ENCODE assay signal across 19 cellular contexts in genomic region chr14:34676516-34677211, GRCh38. TPM values are rescaled to one million over a fixed set of nuclear protein-coding genes. Genes with fewer than 3 reads are reported as not detected.
DNase-seq lines count a peak whose midpoint lies in the region; ATAC-seq and TF ChIP-seq lines count a peak whose summit lies in the region.
"Had no signal": no experiment of that assay in that cellular context is flagged by ENCODE, and none has a peak within 500 bp of the region (broad histone marks: within the 10 kb centered on the region; RNA-seq: fewer than 3 reads in every experiment).

No MANE protein-coding gene starts in this region.

- peaks cover 2% of the 10 kb centered on the region; the same call in 1 of the 2 replicates for H3K4me1 ChIP-seq in IMR-90 (ENCODE audit: control insufficient read depth, insufficient read depth, low read length)
- H3K4me1 ChIP-seq: breast epithelium had no signal

- dilution Hi-C loops in IMR-90 (cut with HindIII; ENCODE audit: low sequenced_read_pairs, unreplicated experiment), result no loop called here

- H2AFZ ChIP-seq in IMR-90 (replicated peaks; ENCODE audit: low read length, poor library complexity), result no peak overlapping the region
- H2AFZ ChIP-seq: PC-9 had no signal

- no peak overlapping the region for H2BK15ac ChIP-seq in IMR-90 (ENCODE audit: low read depth, low read length)

- H3K4ac ChIP-seq in IMR-90 (ENCODE audit: low read depth, low read length), result no peak overlapping the region

- H3K9me3 Mint-ChIP-seq in nephron, result no peaks in the 10 kb centered on the region
- H3K9me3 Mint-ChIP-seq: activated CD4-positive, alpha-beta memory T cell treated with anti-CD3 and anti-CD28 coated beads, Interleukin-2, amount 10 ng/mL, durations not matched to agents 7 days and 5 days; activated T-cell treated with anti-CD3 and anti-CD28 coated beads, Interleukin-2, amount 50 U/mL, for 72 hours; HFFc6 had no signal

- no peak overlapping the region for H2BK20ac ChIP-seq in IMR-90 (ENCODE audit: low read depth, low read length)

- H2BK5ac ChIP-seq in IMR-90 (ENCODE audit: low read depth, low read length, poor library complexity, severe bottlenecking), result no peak overlapping the region

- no peak for TF ChIP-seq RAD21 in IMR-90 (IDR thresholded peaks at IDR 0.05; ENCODE audit: low read length)

- POLR2A ChIA-PET in IMR-90 (lab: Charles Lee; ENCODE audit: unreplicated experiment), result no interaction called here

- no peak for TF ChIP-seq POLR2A in IMR-90 (IDR thresholded peaks at IDR 0.05; ENCODE audit: low read depth, low read length)

- H3K56ac ChIP-seq in IMR-90 (ENCODE audit: extremely low read depth, insufficient read depth, low read length), result no peak overlapping the region

- H3K27me3 Mint-ChIP-seq in nephron (ENCODE audit: low read depth), result no peaks in the 10 kb centered on the region
- H3K27me3 Mint-ChIP-seq: activated CD4-positive, alpha-beta memory T cell treated with anti-CD3 and anti-CD28 coated beads, Interleukin-2, amount 10 ng/mL, durations not matched to agents 7 days and 5 days; activated naive CD8-positive, alpha-beta T cell had no signal

- ATAC-seq in IMR-90 (ENCODE audit: low read depth), result no peak
- ATAC-seq in GM19463 (IDR thresholded peaks at IDR 0.05; ENCODE audit: unreplicated experiment), result no peak
- no peak for ATAC-seq in Right ventricle myocardium inferior
- ATAC-seq: activated T-cell treated with anti-CD3 and anti-CD28 coated beads, Interleukin-2, amount 50 U/mL, for 72 hours; right cardiac atrium had no signal

- no TSS peak for BruUV-seq in IMR-90 (replicated peaks; lab: Mats Ljungman, UMichigan)

- H4K91ac ChIP-seq in IMR-90 (ENCODE audit: insufficient read depth, low read depth, low read length), result no peak overlapping the region

- CTCF ChIA-PET in IMR-90 (lab: Yijun Ruan, JAX), result no interaction called here

- H3K4me1 Mint-ChIP-seq in nephron, result peaks cover 31% of the 10 kb centered on the region

- no peaks in the 10 kb centered on the region for H3K36me3 ChIP-seq in IMR-90 (ENCODE audit: control insufficient read depth, insufficient read depth, low read length)
- H3K36me3 ChIP-seq: breast epithelium, stomach had no signal

- H3K27me3 ChIP-seq in IMR-90 (ENCODE audit: control insufficient read depth, insufficient read depth, low read length), result no peaks in the 10 kb centered on the region
- H3K27me3 ChIP-seq: breast epithelium, stomach had no signal

- no peak overlapping the region; the same call in 1 of the 2 replicates for H2AK5ac ChIP-seq in IMR-90 (ENCODE audit: low read depth, low read length)

- peak overlapping the region in 1 of 2 experiments; percentile 22; a peak in 1 of 4 replicates for H4K8ac ChIP-seq in IMR-90 (ENCODE audit: low read depth in 2 of 2, low read length in 2 of 2)

- peak overlapping the region; percentile 40 to 67 (median 44) for H3K27ac Mint-ChIP-seq in nephron
- H3K27ac Mint-ChIP-seq: activated CD4-positive, alpha-beta memory T cell treated with anti-CD3 and anti-CD28 coated beads, Interleukin-2, amount 10 ng/mL, durations not matched to agents 7 days and 5 days; activated naive CD8-positive, alpha-beta T cell; activated T-cell treated with anti-CD3 and anti-CD28 coated beads, Interleukin-2, amount 50 U/mL, for 72 hours; HFFc6 had no signal

- no peak overlapping the region for H3K23ac ChIP-seq in IMR-90 (ENCODE audit: low read depth, low read length)

- in situ Hi-C loops in IMR-90 (cut with MboI; ENCODE audit: low sequenced_read_pairs), result no loop called here

- no peaks in the 10 kb centered on the region for H3K36me3 Mint-ChIP-seq in nephron (ENCODE audit: low read depth)
- H3K36me3 Mint-ChIP-seq: activated naive CD8-positive, alpha-beta T cell had no signal

- intact Hi-C loops in IMR-90 (cut with micrococcal nuclease) (no loop called here), Right ventricle myocardium inferior (cut with DNase I) (no loop called here)

- H3K4me3 Mint-ChIP-seq in nephron, result no peak overlapping the region
- H3K4me3 Mint-ChIP-seq: activated CD4-positive, alpha-beta memory T cell treated with anti-CD3 and anti-CD28 coated beads, Interleukin-2, amount 10 ng/mL, durations not matched to agents 7 days and 5 days; activated naive CD8-positive, alpha-beta T cell; activated T-cell treated with anti-CD3 and anti-CD28 coated beads, Interleukin-2, amount 50 U/mL, for 72 hours; HFFc6 had no signal

- no peak overlapping the region for H3K9ac ChIP-seq in IMR-90 (ENCODE audit: low read depth, low read length)

- H2AK9ac ChIP-seq in IMR-90 (replicated peaks; ENCODE audit: low read depth, low read length, poor library complexity), result no peak overlapping the region

- H3K18ac ChIP-seq in IMR-90 (ENCODE audit: low read depth, low read length), result no peak overlapping the region

- TF ChIP-seq CTCF in IMR-90 (conservative IDR thresholded peaks at IDR 0.05; ENCODE audit: low read depth, low read length) (no peak), VCaP (conservative IDR thresholded peaks at IDR 0.05) (no peak), nephron (IDR thresholded peaks at IDR 0.05; ENCODE audit: unreplicated experiment in 3 of 3) (no peak)

- H3K9me3 ChIP-seq in IMR-90 (ENCODE audit: control insufficient read depth, insufficient read depth, low read length), result no peaks in the 10 kb centered on the region
- H3K9me3 ChIP-seq: breast epithelium, stomach had no signal

- peaks cover 3% of the 10 kb centered on the region for H3K9me1 ChIP-seq in IMR-90 (ENCODE audit: insufficient read depth, low read length)

- no peak overlapping the region for H3K4me3 ChIP-seq in IMR-90 (ENCODE audit: insufficient read depth, low read depth, low read length)
- H3K4me3 ChIP-seq: breast epithelium, PC-9, stomach had no signal

- H3K27ac ChIP-seq in IMR-90 (ENCODE audit: insufficient read depth, low read length) (no peak overlapping the region), VCaP (peak overlapping the region; percentile 34)
- H3K27ac ChIP-seq: breast epithelium, stomach had no signal

- H3K79me1 ChIP-seq in IMR-90 (ENCODE audit: low read depth in 1 of 2, low read length in 2 of 2), result no peaks in the 10 kb centered on the region

- H3K4me2 ChIP-seq in IMR-90 (ENCODE audit: low read depth, low read length), result no peak overlapping the region
- H3K4me2 ChIP-seq: PC-9 had no signal

- H3K14ac ChIP-seq in IMR-90 (replicated peaks; ENCODE audit: low read depth, low read length), result 0 out of 2 replicates have a peak overlapping the region, but pooled peaks have one; percentile 55

- DNase-seq in COLO668 (lab: John Stamatoyannopoulos, UW; ENCODE audit: unreplicated experiment) (peak; percentile 33), IMR-90 (no peak), NCI-H146 treated with DMSO at 0.1 percent for 48 hours (lab: John Stamatoyannopoulos, UW; ENCODE audit: unreplicated experiment) (no peak), Right ventricle myocardium inferior (ENCODE audit: missing footprints) (no peak)
- DNase-seq in central memory CD4-positive, alpha-beta T cell, result no peak
- DNase-seq: activated CD4-positive, alpha-beta memory T cell treated with anti-CD3 and anti-CD28 coated beads, Interleukin-2, amount 10 ng/mL, durations not matched to agents 7 days and 5 days; activated T-cell treated with anti-CD3 and anti-CD28 coated beads, Interleukin-2, amount 50 U/mL, for 72 hours; effector CD8-positive, alpha-beta T cell; HFFc6; kidney; MM.1S; PC-9; right cardiac atrium; stomach had no signal

- no peaks in the 10 kb centered on the region for H4K20me1 ChIP-seq in IMR-90 (ENCODE audit: insufficient read depth, low read length)

- 93% methylated on average over 5 of the region's 7 CpGs; no CpG with 5 or more reads in 1 of the 2 experiments for WGBS in IMR-90 (ENCODE audit: extremely low coverage in 2 of 2, insufficient read length in 1 of 2), 2 experiments

- no peak overlapping the region for H2BK120ac ChIP-seq in IMR-90 (ENCODE audit: low read depth, low read length)

- H4K5ac ChIP-seq in IMR-90 (ENCODE audit: low read depth, low read length), result no peak overlapping the region

TF ChIP-seq in IMR-90, 13 proteins besides CTCF, POLR2A, EP300 and RAD21:
- TF ChIP-seq BHLHE40 (IDR thresholded peaks at IDR 0.05; ENCODE audit: low read depth, low read length) (no peak), ELK1 (IDR thresholded peaks at IDR 0.05; ENCODE audit: borderline replicate concordance, low read depth, low read length) (no peak)

RNA-seq across cellular contexts. Expression of gene CFL2, which starts 37.7 kb away (rescaled TPM):
- total RNA-seq in IMR-90 (2012; rRNA removed) (151 and 187 TPM in 2 replicates), Right ventricle myocardium inferior (547 TPM)
- 75.1 and 106 TPM in 2 replicates for polyA plus RNA-seq in IMR-90 (2012; rRNA removed)
- 12.7 and 19.1 TPM in 2 replicates for polyA plus RNA-seq in IMR-90 (2012; cell fraction: cytosol; rRNA removed)
- polyA plus RNA-seq in IMR-90 (2012; cell fraction: nucleus; rRNA removed; ENCODE audit: low replicate concordance), result 2.4 and 28.7 TPM in 2 replicates

RNA-seq across cellular contexts. Expression of gene SNX6, which starts 46.7 kb away (rescaled TPM):
- total RNA-seq in IMR-90 (2012; rRNA removed) (116 and 166 TPM in 2 replicates), Right ventricle myocardium inferior (66.4 TPM)
- 67.8 and 127 TPM in 2 replicates for polyA plus RNA-seq in IMR-90 (2012; rRNA removed)
- polyA plus RNA-seq in IMR-90 (2012; cell fraction: cytosol; rRNA removed), result 21.2 and 26.8 TPM in 2 replicates
- 12.0 and 87.6 TPM in 2 replicates for polyA plus RNA-seq in IMR-90 (2012; cell fraction: nucleus; rRNA removed; ENCODE audit: low replicate concordance)
